8 cellular contexts compared by ENCODE assay signal in genomic region chr17:73878923-73879322, GRCh38.
"Had no signal": no experiment of that assay in that cellular context is flagged by ENCODE, and none has a peak within 500 bp of the region (broad histone marks: within the 10 kb centered on the region; RNA-seq: fewer than 3 reads in every experiment).

No MANE protein-coding gene starts in this region.

- H3K27ac Mint-ChIP-seq: GM23338, H9, HFFc6 had no signal

- H3K4me3 Mint-ChIP-seq: GM23338, H9, HFFc6 had no signal

- H3K9me3 ChIP-seq: HAP-1 had no signal

- H3K4me1 ChIP-seq: HAP-1 had no signal

- H3K4me1 Mint-ChIP-seq: GM23338, H9 had no signal

- H3K36me3 ChIP-seq: HAP-1 had no signal

- H3K4me3 ChIP-seq: GM23338, HAP-1 had no signal

- ATAC-seq: GM23338, HCT116 had no signal

- H3K9me3 Mint-ChIP-seq: GM23338, H9 had no signal

- H3K4me2 ChIP-seq: GM23338 had no signal

- DNase-seq: GOT3, H7, H9, HCEC 1CT, HFFc6 had no signal

- H2AFZ ChIP-seq: GM23338 had no signal
